ENCODE assay signal across 8 cellular contexts in genomic region chr13:30466358-30466714, GRCh38. TPM values are rescaled to one million over a fixed set of nuclear protein-coding genes. Genes with fewer than 3 reads are reported as not detected.
DNase-seq lines count a peak whose midpoint lies in the region; ATAC-seq and TF ChIP-seq lines count a peak whose summit lies in the region.

No MANE protein-coding gene starts in this region.

- no peak for TF ChIP-seq CTCF in dorsolateral prefrontal cortex (IDR thresholded peaks at IDR 0.05 in 54 of 56, conservative IDR thresholded peaks at IDR 0.05 in 2 of 56; ENCODE audit: low read depth in 1 of 56, partially characterized antibody in 56 of 56)

- peak overlapping the region in 33 of 59 donors; percentile 60 to 93 (median 81) for H3K4me3 ChIP-seq in dorsolateral prefrontal cortex

- H3K27me3 ChIP-seq in dorsolateral prefrontal cortex: no peaks in the 10 kb centered on the region

- intact Hi-C loops in dorsolateral prefrontal cortex (cut with DNase I) (loop anchor here (5.0 to 10.0 kb wide), 9 partner anchors 54 to 622 kb away; partner anchors contain the start of gene KATNAL1 (in 1 of the 2)), cardiac septum (cut with DNase I) (loop anchor here (10.0 kb wide), 1 partner anchor 208 kb away; no protein-coding TSS in a partner anchor)

- no peak for ATAC-seq in HG03139 (IDR thresholded peaks at IDR 0.05; ENCODE audit: unreplicated experiment)

- DNase-seq in SIG-M5 treated with dmso at 0.1 percent for 504 hours (lab: John Stamatoyannopoulos, UW; ENCODE audit: unreplicated experiment): peak; percentile 69
- DNase-seq in SIG-M5 (lab: John Stamatoyannopoulos, UW): no peak
- DNase-seq in NCI-H526 treated with DMSO at 0.1 percent for 48 hours (lab: John Stamatoyannopoulos, UW): peak; percentile 89
- no peak for DNase-seq in dorsolateral prefrontal cortex
- peak; percentile 50 for DNase-seq in renal cortical epithelial cell (ENCODE audit: low read depth)
- no peak for DNase-seq in OCI-M2 (lab: John Stamatoyannopoulos, UW; ENCODE audit: unreplicated experiment)
- DNase-seq in cardiac septum (ENCODE audit: low spot score): no peak

- H3K27ac ChIP-seq in dorsolateral prefrontal cortex: no peak overlapping the region

RNA-seq across cellular contexts. Expression of gene HMGB1, which starts 0.6 kb away (rescaled TPM):
- 100 to 1,000 TPM; 153 to 327 (median 228) TPM for total RNA-seq in dorsolateral prefrontal cortex
- total RNA-seq in renal cortical epithelial cell: 237 and 363 TPM in 2 replicates
- total RNA-seq in cardiac septum: 153 TPM

RNA-seq across cellular contexts. Expression of gene UBE2L5, which starts 44.0 kb away (rescaled TPM):
- total RNA-seq in dorsolateral prefrontal cortex (1 to 10 TPM in 36 of 120 experiments, under 1 TPM in 66, not detected in 18; 0.22 to 2.8 (median 0.73) TPM), renal cortical epithelial cell (not detected in 2 replicates), cardiac septum (not detected)

Comparison
In these comparisons a context has a peak if more than half of its experiments do, and no peak if none do; other contexts are left out.
1. DNase-seq: peak in SIG-M5 treated with dmso at 0.1 percent for 504 hours (single experiment), NCI-H526 treated with DMSO at 0.1 percent for 48 hours (single experiment) and renal cortical epithelial cell (single experiment); none in SIG-M5 (single experiment), dorsolateral prefrontal cortex (0 of 10), OCI-M2 (single experiment) and cardiac septum (single experiment).